In genomic region chr12:7081037-7081436, GRCh38 we compare ENCODE assay signal across 22 cellular contexts. TPM values are rescaled to one million over a fixed set of nuclear protein-coding genes. Genes with fewer than 3 reads are reported as not detected.
"Had no signal": no experiment of that assay in that cellular context is flagged by ENCODE, and none has a peak within 500 bp of the region (broad histone marks: within the 10 kb centered on the region; RNA-seq: fewer than 3 reads in every experiment).

No MANE protein-coding gene starts in this region.

- H3K9me3 ChIP-seq: colonic mucosa, gastrocnemius medialis, upper lobe of right lung had no signal

- H3K4me1 ChIP-seq: colonic mucosa had no signal

- H3K27me3 ChIP-seq: colonic mucosa, dorsolateral prefrontal cortex, gastrocnemius medialis, upper lobe of right lung had no signal

- DNase-seq: activated B cell treated with CpG ODN at 0.5 μM for 24 hours; activated CD4-positive, alpha-beta T cell treated with anti-CD3 and anti-CD28 coated beads for 36 hours; activated CD4-positive, alpha-beta T cell treated with anti-CD3 and anti-CD28 coated beads, Interleukin-2, amount 50 U/mL, for 48 hours; activated CD8-positive, alpha-beta memory T cell treated with anti-CD3 and anti-CD28 coated beads, Interleukin-2, amount 50 U/mL, for 48 hours; activated naive CD4-positive, alpha-beta T cell treated with Interleukin-2 at 50 U/mL for 16 hours; activated naive CD8-positive, alpha-beta T cell treated with anti-CD3 and anti-CD28 coated beads, Interleukin-2, amount 10 ng/mL, durations not matched to agents 7 days and 5 days; activated T-cell treated with anti-CD3 and anti-CD28 coated beads, Interleukin-2, amount 50 U/mL, for 48 hours; amniotic stem cell; colonic mucosa; dorsolateral prefrontal cortex; effector memory CD8-positive, alpha-beta T cell; gastrocnemius medialis; head of caudate nucleus; hypothalamus; left ventricle myocardium superior; small intestine; stimulated activated CD4-positive, alpha-beta T cell treated with anti-CD3 and anti-CD28 coated beads, Interleukin-2, amount 100 ng/mL, for 24 hours; upper lobe of right lung had no signal

- H3K36me3 ChIP-seq: colonic mucosa, gastrocnemius medialis had no signal

- H3K4me3 ChIP-seq: colonic mucosa, dorsolateral prefrontal cortex, gastrocnemius medialis, upper lobe of right lung had no signal

- H3K27ac ChIP-seq: colonic mucosa, dorsolateral prefrontal cortex had no signal

RNA-seq across cellular contexts. Expression of gene RBP5, which starts 47.7 kb away (rescaled TPM):
- total RNA-seq: activated B cell treated with CpG ODN at 0.5 μM for 24 hours; activated CD4-positive, alpha-beta T cell treated with anti-CD3 and anti-CD28 coated beads for 36 hours; bronchial epithelial cell; endothelial cell of umbilical vein; gastrocnemius medialis; mononuclear cell; myocyte had no signal
